ENCODE assay signal across 21 cellular contexts in the genomic region with DNA sequence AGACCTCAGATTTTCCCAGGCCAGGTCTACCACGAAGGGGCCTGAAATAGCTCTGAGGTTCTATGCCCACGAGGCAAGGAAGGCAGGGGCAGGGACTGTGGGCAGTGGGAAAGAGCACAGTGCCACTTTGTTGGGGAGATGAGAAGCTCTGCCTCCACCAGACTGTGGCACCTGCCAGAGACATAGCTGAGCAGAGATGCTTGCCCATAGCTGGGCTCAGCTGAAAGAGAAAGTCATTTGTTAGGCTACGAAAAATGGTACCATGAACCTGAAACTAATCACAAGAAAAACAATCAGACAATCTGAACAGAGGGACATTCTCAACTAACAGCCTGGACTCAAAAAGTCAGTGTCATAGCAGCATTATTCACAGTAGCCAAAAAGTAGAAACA. TPM values are rescaled to one million over a fixed set of nuclear protein-coding genes. Genes with fewer than 3 reads are reported as not detected.
"Had no signal": no experiment of that assay in that cellular context is flagged by ENCODE, and none has a peak within 500 bp of the region (broad histone marks: within the 10 kb centered on the region; RNA-seq: fewer than 3 reads in every experiment).

No MANE protein-coding gene starts in this region.

- H3K36me3 ChIP-seq: colonic mucosa, esophagus squamous epithelium, tibial artery, uterus had no signal

- H3K36me3 Mint-ChIP-seq: stimulated activated memory B cell treated with anti-CD40 and anti-IgM and Interleukin-4, amounts not matched to agents 10 μg/mL and 1 μg/mL and 100 μg/mL, for 72 hours had no signal

- H3K9me3 Mint-ChIP-seq: activated B cell treated with CpG ODN at 0.5 μM for 24 hours had no signal

- H2AFZ ChIP-seq: parathyroid adenoma had no signal

- H3K27ac Mint-ChIP-seq: activated B cell treated with CpG ODN at 0.5 μM for 24 hours; activated naive CD8-positive, alpha-beta T cell; naive B cell; stimulated activated memory B cell treated with anti-CD40 and anti-IgM and Interleukin-4, amounts not matched to agents 10 μg/mL and 1 μg/mL and 100 μg/mL, for 72 hours had no signal

- DNase-seq: activated B cell treated with CpG ODN at 0.5 μM for 24 hours; activated CD4-positive, alpha-beta T cell treated with anti-CD3 and anti-CD28 coated beads for 48 hours; activated effector memory CD4-positive, alpha-beta T cell treated with anti-CD3 and anti-CD28 coated beads, Interleukin-2, amount 50 U/mL, for 16 hours; activated T-cell treated with anti-CD3 and anti-CD28 coated beads, Interleukin-2, amount 50 U/mL, for 48 hours; amniotic stem cell; body of pancreas; central memory CD4-positive, alpha-beta T cell; colonic mucosa; esophagus squamous epithelium; hippocampal formation; midbrain; naive B cell; tibial artery; uterus had no signal

- H3K4me3 ChIP-seq: body of pancreas, colonic mucosa, esophagus squamous epithelium, tibial artery, uterus had no signal

- H3K27me3 ChIP-seq: body of pancreas, colonic mucosa, esophagus squamous epithelium, tibial artery, uterus had no signal

- ATAC-seq: body of pancreas; left lobe of liver; stimulated activated memory B cell treated with anti-CD40 and anti-IgM and Interleukin-4, amounts not matched to agents 10 μg/mL and 1 μg/mL and 100 μg/mL, for 72 hours had no signal

- H3K9me3 ChIP-seq: body of pancreas, colonic mucosa, esophagus squamous epithelium, tibial artery, uterus had no signal

- H3K4me1 ChIP-seq: body of pancreas, colonic mucosa, uterus had no signal

- H3K27ac ChIP-seq: body of pancreas, colonic mucosa, esophagus squamous epithelium, parathyroid adenoma, tibial artery, uterus had no signal

- H3K4me1 Mint-ChIP-seq: activated B cell treated with CpG ODN at 0.5 μM for 24 hours had no signal

- H3K4me3 Mint-ChIP-seq: activated B cell treated with CpG ODN at 0.5 μM for 24 hours; activated naive CD8-positive, alpha-beta T cell; stimulated activated memory B cell treated with anti-CD40 and anti-IgM and Interleukin-4, amounts not matched to agents 10 μg/mL and 1 μg/mL and 100 μg/mL, for 72 hours had no signal

- H3K9ac ChIP-seq: parathyroid adenoma had no signal

- H3K79me2 ChIP-seq: parathyroid adenoma had no signal

RNA-seq across cellular contexts. Expression of gene TCP11, which starts 32.9 kb away (rescaled TPM):
- total RNA-seq: activated B cell treated with CpG ODN at 0.5 μM for 24 hours, body of pancreas, colonic mucosa, left lobe of liver, lung microvascular endothelial cell, subcutaneous adipose tissue had no signal
- polyA plus RNA-seq: keratinocyte had no signal

RNA-seq across cellular contexts. Expression of gene SCUBE3, which starts 39.7 kb away (rescaled TPM):
- total RNA-seq: activated B cell treated with CpG ODN at 0.5 μM for 24 hours had no signal
